ENCODE assay signal across 17 cellular contexts in the genomic region with DNA sequence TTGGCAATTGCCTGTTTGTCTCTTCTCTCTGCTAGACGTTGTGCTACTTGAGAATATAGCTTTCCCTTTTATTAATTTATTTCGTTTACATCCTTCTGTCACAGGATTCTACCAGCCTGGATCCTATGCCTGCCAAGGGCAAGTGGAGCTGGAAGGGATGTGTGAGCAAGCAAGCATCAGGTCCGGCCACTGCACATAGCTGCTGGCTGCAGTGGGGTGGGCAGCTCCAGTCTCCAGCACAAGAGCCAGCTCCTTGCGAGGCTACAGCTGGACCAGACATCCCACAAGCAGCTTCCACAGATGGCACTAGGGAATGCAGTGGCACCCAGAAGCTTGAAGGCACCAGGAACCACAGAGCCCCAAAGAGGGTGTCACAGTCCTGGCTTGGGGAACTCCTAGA.
DNase-seq lines count a peak whose midpoint lies in the region; ATAC-seq, FAIRE-seq and TF ChIP-seq lines count a peak whose summit lies in the region.
"Had no signal": no experiment of that assay in that cellular context is flagged by ENCODE, and none has a peak within 500 bp of the region (broad histone marks: within the 10 kb centered on the region; RNA-seq: fewer than 3 reads in every experiment).

No MANE protein-coding gene starts in this region.

- H3K9me3 ChIP-seq in kidney (ENCODE audit: control insufficient read depth in 1 of 2, low read length in 2 of 2): no peaks in the 10 kb centered on the region
- no peaks in the 10 kb centered on the region for H3K9me3 ChIP-seq in spleen
- no peaks in the 10 kb centered on the region for H3K9me3 ChIP-seq in upper lobe of right lung
- H3K9me3 ChIP-seq: MG63 had no signal

- H3K27me3 ChIP-seq in spleen (replicated peaks in 1 of 7): no peaks in the 10 kb centered on the region
- H3K27me3 ChIP-seq in upper lobe of right lung: no peaks in the 10 kb centered on the region
- H3K27me3 ChIP-seq: MG63 had no signal

- no peak overlapping the region for H3K4me3 Mint-ChIP-seq in activated naive CD8-positive, alpha-beta T cell treated with anti-CD3 and anti-CD28 coated beads for 36 hours
- H3K4me3 Mint-ChIP-seq: GM23338 had no signal

- DNase-seq in DMS53 (lab: John Stamatoyannopoulos, UW) (peak; percentile 59), kidney (peak; percentile 10), spleen (peak; percentile 36), upper lobe of right lung (no peak)
- DNase-seq in activated naive CD8-positive, alpha-beta T cell treated with anti-CD3 and anti-CD28 coated beads for 36 hours: no peak
- DNase-seq: COR-L47, DMS 273 treated with DMSO at 0.1 percent for 48 hours, GDM1, Kasumi-1, MG63, NCI-H1048, NCI-H1436, NCI-H226, NCI-H526 had no signal

- no peaks in the 10 kb centered on the region for H3K27me3 Mint-ChIP-seq in activated naive CD8-positive, alpha-beta T cell treated with anti-CD3 and anti-CD28 coated beads for 36 hours

- FAIRE-seq in kidney (lab: Jason Lieb, UNC): no peak

- no peak overlapping the region for H3K9ac ChIP-seq in kidney (ENCODE audit: low read length in 2 of 2)

- no peak overlapping the region for H3K4me3 ChIP-seq in kidney (ENCODE audit: low read length in 2 of 2)
- H3K4me3 ChIP-seq in spleen: no peak overlapping the region
- H3K4me3 ChIP-seq in upper lobe of right lung: no peak overlapping the region
- H3K4me3 ChIP-seq: GM23338, MG63 had no signal

- H3K36me3 ChIP-seq in kidney (ENCODE audit: control insufficient read depth in 1 of 2, insufficient read depth in 2 of 2, low read length in 2 of 2) (no peaks in the 10 kb centered on the region), spleen (no peaks in the 10 kb centered on the region), upper lobe of right lung (no peaks in the 10 kb centered on the region)
- H3K36me3 ChIP-seq: MG63 had no signal

- H3K36me3 Mint-ChIP-seq in activated naive CD8-positive, alpha-beta T cell treated with anti-CD3 and anti-CD28 coated beads for 36 hours: no peaks in the 10 kb centered on the region

- intact Hi-C loops in kidney (cut with DNase I): no loop called here
- intact Hi-C loops in spleen (cut with DNase I; ENCODE audit: low total_unique reads): no loop called here
- intact Hi-C loops in upper lobe of right lung (cut with DNase I): no loop called here

- no peak for TF ChIP-seq POLR2A in spleen (IDR thresholded peaks at IDR 0.05)

- H3K9me3 Mint-ChIP-seq in activated naive CD8-positive, alpha-beta T cell treated with anti-CD3 and anti-CD28 coated beads for 36 hours: no peaks in the 10 kb centered on the region
- H3K9me3 Mint-ChIP-seq: GM23338 had no signal

- H3K27ac ChIP-seq in C4-2B (peak overlapping the region; percentile 6; the same call in 1 of the 2 replicates), kidney (ENCODE audit: low read depth in 2 of 2, low read length in 2 of 2) (no peak overlapping the region), spleen (no peak overlapping the region), upper lobe of right lung (no peak overlapping the region)

- TF ChIP-seq CTCF in C4-2B (conservative IDR thresholded peaks at IDR 0.05) (no peak), kidney (IDR thresholded peaks at IDR 0.05; ENCODE audit: borderline replicate concordance, extremely low read depth, insufficient read depth) (no peak), spleen (IDR thresholded peaks at IDR 0.05 in 8 of 11, conservative IDR thresholded peaks at IDR 0.05 in 3 of 11) (no peak), upper lobe of right lung (IDR thresholded peaks at IDR 0.05) (no peak)

- H3K4me1 ChIP-seq in kidney (ENCODE audit: control insufficient read depth in 1 of 2, insufficient read depth in 1 of 2, low read depth in 1 of 2, low read length in 2 of 2): no peaks in the 10 kb centered on the region
- H3K4me1 ChIP-seq in spleen: no peaks in the 10 kb centered on the region
- H3K4me1 ChIP-seq in upper lobe of right lung: no peaks in the 10 kb centered on the region

- H3K4me1 Mint-ChIP-seq in activated naive CD8-positive, alpha-beta T cell treated with anti-CD3 and anti-CD28 coated beads for 36 hours: no peaks in the 10 kb centered on the region
- H3K4me1 Mint-ChIP-seq: GM23338 had no signal

- ATAC-seq in upper lobe of right lung (no peak), GM21737 (IDR thresholded peaks at IDR 0.05; ENCODE audit: unreplicated experiment) (no peak)
- ATAC-seq: GM23338 had no signal

- 56 to 74% (median 67%) methylated on average over 4 of the region's 4 CpGs for WGBS in spleen, 5 donors

- no peak overlapping the region for H3K27ac Mint-ChIP-seq in activated naive CD8-positive, alpha-beta T cell treated with anti-CD3 and anti-CD28 coated beads for 36 hours
- H3K27ac Mint-ChIP-seq: GM23338 had no signal

Comparison
In these comparisons a context has a peak if more than half of its experiments do, and no peak if none do; other contexts are left out.
1. DNase-seq: peak in DMS53 (single experiment), kidney (single experiment) and spleen (single experiment); none in upper lobe of right lung (single experiment) and activated naive CD8-positive, alpha-beta T cell treated with anti-CD3 and anti-CD28 coated beads for 36 hours (single experiment).